Comparison of ENCODE assay signal across 11 cellular contexts in genomic region chr5:17333755-17334154, GRCh38.
"Had no signal": no experiment of that assay in that cellular context is flagged by ENCODE, and none has a peak within 500 bp of the region (broad histone marks: within the 10 kb centered on the region; RNA-seq: fewer than 3 reads in every experiment).

No MANE protein-coding gene starts in this region.

- ATAC-seq: GM23338, HCT116 had no signal

- H3K27ac ChIP-seq: GM23248 had no signal

- H3K9ac ChIP-seq: GM23248 had no signal

- H3K4me3 Mint-ChIP-seq: GM23338, H9, HFFc6 had no signal

- FAIRE-seq: H1, H54 had no signal

- H3K4me1 ChIP-seq: HAP-1 had no signal

- H3K36me3 ChIP-seq: HAP-1 had no signal

- H3K4me1 Mint-ChIP-seq: GM23338 had no signal

- H3K9me3 ChIP-seq: HAP-1 had no signal

- H3K27ac Mint-ChIP-seq: GM23338, H9, HFFc6 had no signal

- H3K4me3 ChIP-seq: GM23248, GM23338, HAP-1 had no signal

- DNase-seq: GM23248, GOT3, H7, H9, HCEC 1CT, HFFc6 had no signal

- H3K4me2 ChIP-seq: GM23338 had no signal

- H2AFZ ChIP-seq: GM23248, GM23338 had no signal
